In genomic region chr7:73678862-73679261, GRCh38 we compare ENCODE assay signal across 24 cellular contexts. TPM values are rescaled to one million over a fixed set of nuclear protein-coding genes. Genes with fewer than 3 reads are reported as not detected.
"Had no signal": no experiment of that assay in that cellular context is flagged by ENCODE, and none has a peak within 500 bp of the region (broad histone marks: within the 10 kb centered on the region; RNA-seq: fewer than 3 reads in every experiment).

No MANE protein-coding gene starts in this region.

- H3K27ac ChIP-seq: body of pancreas, colonic mucosa, foreskin keratinocyte, pancreas, sigmoid colon, thoracic aorta had no signal

- H3K9me3 Mint-ChIP-seq: central memory CD8-positive, alpha-beta T cell; endodermal cell; memory B cell; stimulated activated effector memory CD8-positive, alpha-beta T cell treated with anti-CD3 and anti-CD28 coated beads, Interleukin-12 subunit alpha, Interleukin-12 subunit beta, amount 100 ng/mL, for 72 hours; T-helper 2 cell treated with Interferon-gamma antibody and Interleukin-4, amounts not matched to agents 5 μg/mL and 100 μg/mL, for 36 hours; WTC11 had no signal

- H3K4me3 ChIP-seq: body of pancreas, colonic mucosa, pancreas, sigmoid colon, thoracic aorta had no signal

- H3K27ac Mint-ChIP-seq: activated CD4-positive, alpha-beta T cell treated with anti-CD3 and anti-CD28 coated beads for 36 hours; activated CD8-positive, alpha-beta memory T cell treated with anti-CD3 and anti-CD28 coated beads, Interleukin-2, amount 10 ng/mL, durations not matched to agents 7 days and 5 days; activated naive CD8-positive, alpha-beta T cell; endodermal cell; memory B cell; stimulated activated effector memory CD8-positive, alpha-beta T cell treated with anti-CD3 and anti-CD28 coated beads, Interleukin-12 subunit alpha, Interleukin-12 subunit beta, amount 100 ng/mL, for 72 hours; T-helper 2 cell treated with Interferon-gamma antibody and Interleukin-4, amounts not matched to agents 5 μg/mL and 100 μg/mL, for 36 hours; WTC11 had no signal

- FAIRE-seq: kidney, pancreas, TTC549 had no signal

- DNase-seq: activated CD4-positive, alpha-beta T cell treated with anti-CD3 and anti-CD28 coated beads for 36 hours; activated CD4-positive, alpha-beta T cell treated with anti-CD3 and anti-CD28 coated beads, Interleukin-2, amount 50 U/mL, for 48 hours; activated CD8-positive, alpha-beta memory T cell treated with anti-CD3 and anti-CD28 coated beads, Interleukin-2, amount 10 ng/mL, durations not matched to agents 7 days and 5 days; amygdala; colonic mucosa; endodermal cell; foreskin keratinocyte; glutamatergic neuron; kidney; sigmoid colon; stimulated activated CD4-positive, alpha-beta T cell treated with anti-CD3 and anti-CD28 coated beads, Interleukin-4, amount 100 ng/mL, for 24 hours had no signal

- ATAC-seq: activated CD4-positive, alpha-beta T cell treated with anti-CD3 and anti-CD28 coated beads for 36 hours; activated CD8-positive, alpha-beta memory T cell treated with anti-CD3 and anti-CD28 coated beads, Interleukin-2, amount 10 ng/mL, durations not matched to agents 7 days and 5 days; body of pancreas; foreskin keratinocyte; pancreas; stimulated activated effector memory CD8-positive, alpha-beta T cell treated with anti-CD3 and anti-CD28 coated beads, Interleukin-12 subunit alpha, Interleukin-12 subunit beta, amount 100 ng/mL, for 72 hours; WTC11 had no signal

- H3K4me3 Mint-ChIP-seq: activated CD4-positive, alpha-beta T cell treated with anti-CD3 and anti-CD28 coated beads for 36 hours; activated CD8-positive, alpha-beta memory T cell treated with anti-CD3 and anti-CD28 coated beads, Interleukin-2, amount 10 ng/mL, durations not matched to agents 7 days and 5 days; activated naive CD8-positive, alpha-beta T cell; central memory CD8-positive, alpha-beta T cell; endodermal cell; memory B cell; stimulated activated effector memory CD8-positive, alpha-beta T cell treated with anti-CD3 and anti-CD28 coated beads, Interleukin-12 subunit alpha, Interleukin-12 subunit beta, amount 100 ng/mL, for 72 hours; T-helper 2 cell treated with Interferon-gamma antibody and Interleukin-4, amounts not matched to agents 5 μg/mL and 100 μg/mL, for 36 hours; WTC11 had no signal

- H3K9me3 ChIP-seq: body of pancreas, colonic mucosa, pancreas, sigmoid colon, thoracic aorta had no signal

- H3K27me3 Mint-ChIP-seq: activated CD4-positive, alpha-beta T cell treated with anti-CD3 and anti-CD28 coated beads for 36 hours; activated CD8-positive, alpha-beta memory T cell treated with anti-CD3 and anti-CD28 coated beads, Interleukin-2, amount 10 ng/mL, durations not matched to agents 7 days and 5 days; activated naive CD8-positive, alpha-beta T cell; central memory CD8-positive, alpha-beta T cell; memory B cell had no signal

- H3K36me3 ChIP-seq: colonic mucosa, pancreas had no signal

- H3K27me3 ChIP-seq: body of pancreas, colonic mucosa, foreskin keratinocyte, pancreas, sigmoid colon had no signal

RNA-seq across cellular contexts. Expression of gene VPS37D, which starts 11.2 kb away (rescaled TPM):
- total RNA-seq: activated CD8-positive, alpha-beta memory T cell treated with anti-CD3 and anti-CD28 coated beads, Interleukin-2, amount 10 ng/mL, durations not matched to agents 7 days and 5 days had no signal

RNA-seq across cellular contexts. Expression of gene MLXIPL, which starts 54.5 kb away (rescaled TPM):
- total RNA-seq: activated CD4-positive, alpha-beta T cell treated with anti-CD3 and anti-CD28 coated beads for 36 hours; activated CD8-positive, alpha-beta memory T cell treated with anti-CD3 and anti-CD28 coated beads, Interleukin-2, amount 10 ng/mL, durations not matched to agents 7 days and 5 days; epithelial cell of proximal tubule; fibroblast of lung; pulmonary artery endothelial cell had no signal
- polyA plus RNA-seq: fibroblast of lung had no signal
